Comparison of ENCODE assay signal across 15 cellular contexts in genomic region chr9:75431388-75431787, GRCh38.
"Had no signal": no experiment of that assay in that cellular context is flagged by ENCODE, and none has a peak within 500 bp of the region (broad histone marks: within the 10 kb centered on the region; RNA-seq: fewer than 3 reads in every experiment).

No MANE protein-coding gene starts in this region.

- H3K27ac ChIP-seq: brain microvascular endothelial cell, neural progenitor cell had no signal

- H3K4me1 ChIP-seq: neural progenitor cell had no signal

- H3K4me1 Mint-ChIP-seq: activated naive CD4-positive, alpha-beta T cell treated with anti-CD3 and anti-CD28 coated beads, Interleukin-2, amount 50 U/mL, for 24 hours; activated T-helper 17 cell treated with anti-CD3 and anti-CD28 coated beads, Interleukin-2, amount 50 U/mL, for 72 hours; neural progenitor cell; stimulated activated effector memory CD8-positive, alpha-beta T cell treated with anti-CD3 and anti-CD28 coated beads, Interleukin-12 subunit alpha, Interleukin-12 subunit beta, amount 100 ng/mL, for 72 hours had no signal

- H3K36me3 ChIP-seq: brain microvascular endothelial cell, neural progenitor cell had no signal

- H3K27me3 ChIP-seq: brain microvascular endothelial cell, neural progenitor cell had no signal

- H3K36me3 Mint-ChIP-seq: activated naive CD4-positive, alpha-beta T cell treated with anti-CD3 and anti-CD28 coated beads, Interleukin-2, amount 50 U/mL, for 24 hours; mesothelial cell of epicardium; neural progenitor cell; stimulated activated effector memory CD8-positive, alpha-beta T cell treated with anti-CD3 and anti-CD28 coated beads, Interleukin-12 subunit alpha, Interleukin-12 subunit beta, amount 100 ng/mL, for 72 hours had no signal

- H3K4me3 Mint-ChIP-seq: activated naive CD4-positive, alpha-beta T cell treated with anti-CD3 and anti-CD28 coated beads, Interleukin-2, amount 50 U/mL, for 24 hours; activated T-helper 17 cell treated with anti-CD3 and anti-CD28 coated beads, Interleukin-2, amount 50 U/mL, for 72 hours; mesothelial cell of epicardium; neural progenitor cell; stimulated activated effector memory CD8-positive, alpha-beta T cell treated with anti-CD3 and anti-CD28 coated beads, Interleukin-12 subunit alpha, Interleukin-12 subunit beta, amount 100 ng/mL, for 72 hours; T-helper 1 cell treated with Interleukin-12 subunit alpha and Interleukin-12 subunit beta and Interleukin-4 antibody, amounts not matched to agents 30 μg/mL and 1 μg/mL, for 36 hours had no signal

- H3K27ac Mint-ChIP-seq: activated naive CD4-positive, alpha-beta T cell treated with anti-CD3 and anti-CD28 coated beads, Interleukin-2, amount 50 U/mL, for 24 hours; activated T-helper 17 cell treated with anti-CD3 and anti-CD28 coated beads, Interleukin-2, amount 50 U/mL, for 72 hours; mesothelial cell of epicardium; neural progenitor cell; stimulated activated effector memory CD8-positive, alpha-beta T cell treated with anti-CD3 and anti-CD28 coated beads, Interleukin-12 subunit alpha, Interleukin-12 subunit beta, amount 100 ng/mL, for 72 hours; T-helper 1 cell treated with Interleukin-12 subunit alpha and Interleukin-12 subunit beta and Interleukin-4 antibody, amounts not matched to agents 30 μg/mL and 1 μg/mL, for 36 hours had no signal

- H3K9me3 Mint-ChIP-seq: activated naive CD4-positive, alpha-beta T cell treated with anti-CD3 and anti-CD28 coated beads, Interleukin-2, amount 50 U/mL, for 24 hours; activated T-helper 17 cell treated with anti-CD3 and anti-CD28 coated beads, Interleukin-2, amount 50 U/mL, for 72 hours; mesothelial cell of epicardium; stimulated activated effector memory CD8-positive, alpha-beta T cell treated with anti-CD3 and anti-CD28 coated beads, Interleukin-12 subunit alpha, Interleukin-12 subunit beta, amount 100 ng/mL, for 72 hours; T-helper 1 cell treated with Interleukin-12 subunit alpha and Interleukin-12 subunit beta and Interleukin-4 antibody, amounts not matched to agents 30 μg/mL and 1 μg/mL, for 36 hours had no signal

- ATAC-seq: activated T-helper 17 cell treated with anti-CD3 and anti-CD28 coated beads, Interleukin-2, amount 50 U/mL, for 72 hours; stimulated activated effector memory CD8-positive, alpha-beta T cell treated with anti-CD3 and anti-CD28 coated beads, Interleukin-12 subunit alpha, Interleukin-12 subunit beta, amount 100 ng/mL, for 72 hours had no signal

- DNase-seq: activated CD4-positive, alpha-beta T cell treated with anti-CD3 and anti-CD28 coated beads for 48 hours; activated CD8-positive, alpha-beta memory T cell treated with anti-CD3 and anti-CD28 coated beads for 24 hours; activated T-cell treated with anti-CD3 and anti-CD28 coated beads for 4 hours; amniotic stem cell; brain microvascular endothelial cell; cerebellar nuclear complex; substantia nigra had no signal

- FAIRE-seq: keratinocyte, urothelium cell line had no signal

- H3K27me3 Mint-ChIP-seq: activated T-helper 17 cell treated with anti-CD3 and anti-CD28 coated beads, Interleukin-2, amount 50 U/mL, for 72 hours had no signal

- H3K4me3 ChIP-seq: neural progenitor cell had no signal

- H3K9ac ChIP-seq: neural progenitor cell had no signal
